8 cellular contexts compared by ENCODE assay signal in genomic region chr9:14992516-14992915, GRCh38.
DNase-seq lines count a peak whose midpoint lies in the region; TF ChIP-seq lines count a peak whose summit lies in the region.

No MANE protein-coding gene starts in this region.

- H3K27me3 Mint-ChIP-seq in neural crest cell (ENCODE audit: low read depth), result no peaks in the 10 kb centered on the region

- H3K27me3 ChIP-seq in BE2C, result no peaks in the 10 kb centered on the region
- no peaks in the 10 kb centered on the region for H3K27me3 ChIP-seq in HUES48 (ENCODE audit: control insufficient read depth, insufficient read depth, low read length)
- no peaks in the 10 kb centered on the region for H3K27me3 ChIP-seq in mammary epithelial cell (ENCODE audit: insufficient read depth, low read length)
- H3K27me3 ChIP-seq in spleen (replicated peaks in 1 of 7), result peaks cover 0 to 23% (median 0%) of the 10 kb centered on the region in 7 donors

- CTCF ChIA-PET in mammary epithelial cell (lab: Charles Lee; ENCODE audit: low non-redundant PET), result no interaction called here

- DNase-seq in BE2C, result no peak
- DNase-seq in mammary epithelial cell, result no peak
- DNase-seq in neural crest cell (ENCODE audit: low read depth, low spot score), result no peak
- no peak for DNase-seq in NCI-H69 (lab: John Stamatoyannopoulos, UW)
- DNase-seq in activated CD4-positive, CD25-positive, alpha-beta regulatory T cell (lab: John Stamatoyannopoulos, UW), result no peak
- no peak for DNase-seq in KG1 (lab: John Stamatoyannopoulos, UW)
- no peak for DNase-seq in spleen

- dilution Hi-C loops in mammary epithelial cell (cut with HindIII; ENCODE audit: low sequenced_read_pairs), result no loop called here

- H3K36me3 Mint-ChIP-seq in neural crest cell (ENCODE audit: low read depth), result peaks cover 7% of the 10 kb centered on the region

- peaks cover 24% of the 10 kb centered on the region for H3K4me1 Mint-ChIP-seq in neural crest cell

- H3K27ac ChIP-seq in HUES48 (ENCODE audit: low read depth, low read length) (no peak overlapping the region), mammary epithelial cell (ENCODE audit: insufficient read depth, low read depth, low read length) (no peak overlapping the region), spleen (peak overlapping the region in 2 of 8 donors; percentile 48 to 51)

- H3K4me3 ChIP-seq in BE2C (ENCODE audit: low read depth, low read length) (peak overlapping the region; percentile 75), HUES48 (ENCODE audit: low read depth, low read length) (peak overlapping the region; percentile 89), mammary epithelial cell (replicated peaks in 1 of 3; ENCODE audit: insufficient read depth in 1 of 3, low read depth in 2 of 3, low read length in 3 of 3) (no peak overlapping the region), spleen (peak overlapping the region in 3 of 8 donors; percentile 45 to 74 (median 47))

- H3K79me2 ChIP-seq in mammary epithelial cell (ENCODE audit: insufficient read depth, low read length), result no peaks in the 10 kb centered on the region

- no peaks in the 10 kb centered on the region for H4K20me1 ChIP-seq in mammary epithelial cell (ENCODE audit: insufficient read depth, low read length)

- H3K9me3 ChIP-seq in BE2C (no peaks in the 10 kb centered on the region), HUES48 (ENCODE audit: control insufficient read depth, insufficient read depth, low read length) (no peaks in the 10 kb centered on the region), mammary epithelial cell (replicated peaks; ENCODE audit: insufficient read depth, low read length) (peaks cover 3% of the 10 kb centered on the region), spleen (peaks cover 0 to 3% (median 0%) of the 10 kb centered on the region in 8 donors)

- H3K9me3 Mint-ChIP-seq in neural crest cell, result peaks cover 5% of the 10 kb centered on the region

- 0 out of 2 replicates have a peak overlapping the region, but pooled peaks have one; percentile 44 for H3K9ac ChIP-seq in HUES48 (ENCODE audit: low read depth, low read length)
- H3K9ac ChIP-seq in mammary epithelial cell (ENCODE audit: insufficient read depth, low read length), result no peak overlapping the region

- TF ChIP-seq POLR2A in spleen (IDR thresholded peaks at IDR 0.05), result no peak

- no peak for TF ChIP-seq CTCF in BE2C (IDR thresholded peaks at IDR 0.05; ENCODE audit: low read depth, low read length)
- TF ChIP-seq CTCF in mammary epithelial cell (conservative IDR thresholded peaks at IDR 0.05 in 1 of 2, IDR thresholded peaks at IDR 0.05 in 1 of 2; ENCODE audit: extremely low read depth in 1 of 2, insufficient read depth in 1 of 2, low read depth in 1 of 2, low read length in 2 of 2), result no peak
- TF ChIP-seq CTCF in neural crest cell (conservative IDR thresholded peaks at IDR 0.05), result no peak
- TF ChIP-seq CTCF in spleen (IDR thresholded peaks at IDR 0.05 in 8 of 11, conservative IDR thresholded peaks at IDR 0.05 in 3 of 11), result no peak

- H3K36me3 ChIP-seq in BE2C, result no peaks in the 10 kb centered on the region
- H3K36me3 ChIP-seq in HUES48 (ENCODE audit: control insufficient read depth, insufficient read depth, low read length), result no peaks in the 10 kb centered on the region
- H3K36me3 ChIP-seq in mammary epithelial cell (ENCODE audit: insufficient read depth, low read length), result no peaks in the 10 kb centered on the region
- no peaks in the 10 kb centered on the region for H3K36me3 ChIP-seq in spleen

- peak overlapping the region; percentile 40 for H3K27ac Mint-ChIP-seq in neural crest cell (ENCODE audit: unreplicated experiment)

- intact Hi-C loops in mammary epithelial cell (cut with micrococcal nuclease), result no loop called here
- intact Hi-C loops in spleen (cut with DNase I; ENCODE audit: low total_unique reads), result no loop called here

- WGBS in mammary epithelial cell (ENCODE audit: low coverage, missing lambda C conversion rate), result 91% methylated on average over 5 of the region's 5 CpGs
- 84 to 98% (median 92%) methylated on average over 5 of the region's 5 CpGs for WGBS in spleen, 5 donors

- H2AFZ ChIP-seq in mammary epithelial cell (ENCODE audit: low read depth, low read length), result peak overlapping the region; percentile 92

- peaks cover 5% of the 10 kb centered on the region; the same call in 1 of the 2 replicates for H3K4me1 ChIP-seq in BE2C
- peaks cover 19% of the 10 kb centered on the region; the same call in 1 of the 2 replicates for H3K4me1 ChIP-seq in HUES48 (ENCODE audit: control insufficient read depth, insufficient read depth, low read length)
- H3K4me1 ChIP-seq in mammary epithelial cell (ENCODE audit: insufficient read depth, low read length), result no peaks in the 10 kb centered on the region
- H3K4me1 ChIP-seq in spleen, result peaks cover 0 to 25% (median 8%) of the 10 kb centered on the region in 6 donors

- peak overlapping the region; percentile 87 for H3K4me3 Mint-ChIP-seq in neural crest cell

- in situ Hi-C loops in mammary epithelial cell (cut with MboI; ENCODE audit: low sequenced_read_pairs in 2 of 2), result no loop called here

- BruUV-seq in mammary epithelial cell (replicated peaks; lab: Mats Ljungman, UMichigan), result no TSS peak

- no peak overlapping the region for H3K4me2 ChIP-seq in mammary epithelial cell (ENCODE audit: insufficient read depth, low read depth, low read length)

Comparison
In these comparisons a context has a peak if more than half of its experiments do, and no peak if none do; other contexts are left out.
1. H3K4me3 ChIP-seq: peak in BE2C (single experiment) and HUES48 (single experiment); none in mammary epithelial cell (0 of 3).